15 cellular contexts compared by ENCODE assay signal in the genomic region with DNA sequence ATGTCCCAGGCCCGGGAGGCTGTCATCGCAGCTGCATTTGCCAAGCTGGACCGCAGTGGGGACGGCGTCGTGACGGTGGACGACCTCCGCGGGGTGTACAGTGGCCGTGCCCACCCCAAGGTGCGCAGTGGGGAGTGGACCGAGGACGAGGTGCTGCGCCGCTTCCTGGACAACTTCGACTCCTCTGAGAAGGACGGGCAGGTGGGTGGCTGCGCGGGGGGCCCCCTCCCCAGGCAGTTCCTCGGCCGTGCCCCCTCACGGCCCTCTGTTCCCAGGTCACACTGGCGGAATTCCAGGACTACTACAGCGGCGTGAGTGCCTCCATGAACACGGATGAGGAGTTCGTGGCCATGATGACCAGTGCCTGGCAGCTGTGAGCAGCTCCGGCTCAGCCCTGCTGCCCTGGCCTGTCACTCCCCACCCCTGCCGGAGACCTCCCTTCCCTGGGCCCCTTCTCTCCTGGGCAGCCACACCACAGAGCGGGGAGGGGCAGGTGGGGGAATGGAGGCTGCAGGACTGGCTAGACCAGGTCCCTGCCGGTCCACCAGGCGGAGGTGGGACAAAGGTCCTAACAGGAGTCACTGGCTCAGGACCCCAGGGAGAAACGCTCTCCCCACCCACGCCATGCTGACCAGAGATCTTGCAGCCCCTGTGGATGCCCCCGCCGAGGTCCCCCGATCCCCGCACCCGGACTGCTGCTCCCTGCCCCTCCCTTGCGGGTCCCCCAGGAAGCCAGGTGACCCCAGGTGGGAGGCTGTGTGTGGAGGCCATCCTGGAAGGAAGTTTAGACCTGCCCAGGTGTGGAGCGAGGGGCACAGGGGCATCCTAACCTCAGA. TPM values are rescaled to one million over a fixed set of nuclear protein-coding genes. Genes with fewer than 3 reads are reported as not detected.
DNase-seq lines count a peak whose midpoint lies in the region; ATAC-seq and TF ChIP-seq lines count a peak whose summit lies in the region.
"Had no signal": no experiment of that assay in that cellular context is flagged by ENCODE, and none has a peak within 500 bp of the region (broad histone marks: within the 10 kb centered on the region; RNA-seq: fewer than 3 reads in every experiment).

No MANE protein-coding gene starts in this region.

- peak overlapping the region in 1 of 2 experiments; percentile 48 for H3K18ac ChIP-seq in mesenchymal stem cell (ENCODE audit: low read depth in 1 of 2, low read length in 2 of 2)

- H3K9me3 ChIP-seq in mesenchymal stem cell (ENCODE audit: control insufficient read depth, low read length) (no peaks in the 10 kb centered on the region), tibial nerve (no peaks in the 10 kb centered on the region)

- peak; percentile 38 for ATAC-seq in Right ventricle myocardium superior (ENCODE audit: poor library complexity)
- no peak for ATAC-seq in HG02852 (IDR thresholded peaks at IDR 0.05; ENCODE audit: unreplicated experiment)
- ATAC-seq: activated CD4-positive, alpha-beta T cell treated with anti-CD3 and anti-CD28 coated beads for 36 hours; effector memory CD8-positive, alpha-beta T cell had no signal

- H3K4ac ChIP-seq in mesenchymal stem cell (ENCODE audit: low read depth in 1 of 2, low read length in 2 of 2): no peak overlapping the region

- H3K36me3 ChIP-seq in mesenchymal stem cell (ENCODE audit: control insufficient read depth in 1 of 2, insufficient read depth in 2 of 2, low read depth in 1 of 2, low read length in 2 of 2) (peaks cover 42 to 75% of the 10 kb centered on the region in 2 experiments), tibial nerve (peaks cover 0 to 66% (median 17%) of the 10 kb centered on the region in 3 donors)

- no peak overlapping the region for H3K9ac ChIP-seq in mesenchymal stem cell (ENCODE audit: low read length)
- H3K9ac ChIP-seq: parathyroid adenoma had no signal

- H3K4me3 ChIP-seq in mesenchymal stem cell (ENCODE audit: insufficient read depth in 1 of 2, low read depth in 1 of 2, low read length in 2 of 2) (no peak overlapping the region), tibial nerve (peak overlapping the region in 2 of 4 donors; percentile 5 to 30)

- no peak for TF ChIP-seq POLR2A in tibial nerve (IDR thresholded peaks at IDR 0.05)

- TF ChIP-seq CTCF in tibial nerve (IDR thresholded peaks at IDR 0.05): no peak

- no peak overlapping the region for H2BK5ac ChIP-seq in mesenchymal stem cell (ENCODE audit: low read depth, low read length, poor library complexity, severe bottlenecking)

- TF ChIP-seq RAD21 in Ishikawa (IDR thresholded peaks at IDR 0.05; ENCODE audit: low read depth): no peak

- no peak for DNase-seq in Right ventricle myocardium superior
- no peak for DNase-seq in mesenchymal stem cell
- DNase-seq in tibial nerve (ENCODE audit: low spot score in 2 of 2): no peak
- no peak for DNase-seq in globus pallidus (ENCODE audit: low spot score)
- DNase-seq in OCI-M2 (lab: John Stamatoyannopoulos, UW; ENCODE audit: unreplicated experiment): no peak
- no peak for DNase-seq in AG08396 (ENCODE audit: low spot score)
- DNase-seq: activated CD4-positive, alpha-beta T cell treated with anti-CD3 and anti-CD28 coated beads for 36 hours; effector memory CD8-positive, alpha-beta T cell; NCI-H2107; SHP77 had no signal

- H3K79me1 ChIP-seq in mesenchymal stem cell (replicated peaks; ENCODE audit: low read length, poor library complexity, severe bottlenecking): peaks cover 24% of the 10 kb centered on the region

- H3K4me1 ChIP-seq in mesenchymal stem cell (ENCODE audit: control insufficient read depth, insufficient read depth, low read depth, low read length): peaks cover 19% of the 10 kb centered on the region
- peaks cover 0 to 49% (median 26%) of the 10 kb centered on the region in 4 donors for H3K4me1 ChIP-seq in tibial nerve

- H4K8ac ChIP-seq in mesenchymal stem cell (ENCODE audit: low read length): no peak overlapping the region

- H2BK15ac ChIP-seq in mesenchymal stem cell (ENCODE audit: low read depth, poor library complexity, severe bottlenecking): no peak overlapping the region

- H4K91ac ChIP-seq in mesenchymal stem cell (ENCODE audit: low read length): peak overlapping the region; percentile 44

- no peak overlapping the region for H3K23ac ChIP-seq in mesenchymal stem cell (ENCODE audit: low read length in 2 of 2)

- H2AK5ac ChIP-seq in mesenchymal stem cell (ENCODE audit: low read length, severe bottlenecking): no peak overlapping the region

- H2AFZ ChIP-seq in mesenchymal stem cell (ENCODE audit: low read depth, low read length): no peak overlapping the region
- H2AFZ ChIP-seq: parathyroid adenoma had no signal

- TF ChIP-seq EP300 in Ishikawa (IDR thresholded peaks at IDR 0.05; ENCODE audit: borderline replicate concordance): peak; percentile 35; the same call in 1 of the 2 replicates
- no peak for TF ChIP-seq EP300 in tibial nerve (IDR thresholded peaks at IDR 0.05)

- 95% methylated on average over 39 of the region's 42 CpGs for WGBS in mesenchymal stem cell
- WGBS in tibial nerve, 2 donors: 85 to 91% methylated on average over 21 to 42 of the region's 42 CpGs

- no peak overlapping the region for H3K14ac ChIP-seq in mesenchymal stem cell (ENCODE audit: low read length in 2 of 2)

- no peak overlapping the region for H3K4me2 ChIP-seq in mesenchymal stem cell (ENCODE audit: low read length, poor library complexity, severe bottlenecking)

- intact Hi-C loops in Right ventricle myocardium superior (cut with DNase I): no loop called here

- H2BK120ac ChIP-seq in mesenchymal stem cell (ENCODE audit: low read depth, low read length): no peak overlapping the region

- H3K27ac ChIP-seq in mesenchymal stem cell (ENCODE audit: low read length, poor library complexity, severe bottlenecking) (no peak overlapping the region), tibial nerve (peak overlapping the region; percentile 46 to 95 (median 77))
- H3K27ac ChIP-seq: parathyroid adenoma had no signal

- no peaks in the 10 kb centered on the region for H3K27me3 ChIP-seq in mesenchymal stem cell (ENCODE audit: control insufficient read depth in 1 of 2, insufficient read depth in 1 of 2, low read length in 2 of 2)
- no peaks in the 10 kb centered on the region for H3K27me3 ChIP-seq in tibial nerve

- H2BK12ac ChIP-seq in mesenchymal stem cell (ENCODE audit: low read length in 2 of 2): peak overlapping the region in 1 of 2 experiments; percentile 10

TF ChIP-seq in Ishikawa, 13 proteins besides CTCF, POLR2A, EP300 and RAD21:
- TF ChIP-seq ZBTB7A (IDR thresholded peaks at IDR 0.05; ENCODE audit: low read depth) (peak; percentile 86; the same call in 1 of the 2 replicates), TCF12 (IDR thresholded peaks at IDR 0.05; ENCODE audit: low read depth) (no peak), YY1 (IDR thresholded peaks at IDR 0.05; ENCODE audit: low read depth) (0 out of 2 replicates have a peak, but pooled peaks have one; percentile 23)
- TF ChIP-seq, protein P1, sequence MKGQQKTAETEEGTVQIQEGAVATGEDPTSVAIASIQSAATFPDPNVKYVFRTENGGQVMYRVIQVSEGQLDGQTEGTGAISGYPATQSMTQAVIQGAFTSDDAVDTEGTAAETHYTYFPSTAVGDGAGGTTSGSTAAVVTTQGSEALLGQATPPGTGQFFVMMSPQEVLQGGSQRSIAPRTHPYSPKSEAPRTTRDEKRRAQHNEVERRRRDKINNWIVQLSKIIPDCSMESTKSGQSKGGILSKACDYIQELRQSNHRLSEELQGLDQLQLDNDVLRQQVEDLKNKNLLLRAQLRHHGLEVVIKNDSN (IDR thresholded peaks at IDR 0.05): no peak
- TF ChIP-seq, protein P2, sequence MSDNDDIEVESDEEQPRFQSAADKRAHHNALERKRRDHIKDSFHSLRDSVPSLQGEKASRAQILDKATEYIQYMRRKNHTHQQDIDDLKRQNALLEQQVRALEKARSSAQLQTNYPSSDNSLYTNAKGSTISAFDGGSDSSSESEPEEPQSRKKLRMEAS (IDR thresholded peaks at IDR 0.05): 0 out of 2 replicates have a peak, but pooled peaks have one; percentile 14

RNA-seq across cellular contexts. Expression of a gene that starts 1.1 kb away (rescaled TPM):
- total RNA-seq in Right ventricle myocardium superior (3.4 TPM), tibial nerve (10 to 100 TPM; 67.5 to 95.0 (median 77.4) TPM)
- 2.4 TPM for polyA plus RNA-seq in mesenchymal stem cell (2013, experiment 1 of 2)
- 2.3 TPM for polyA plus RNA-seq in mesenchymal stem cell (2013, experiment 2 of 2)

RNA-seq across cellular contexts. Expression of a gene that starts 10.5 kb away (rescaled TPM):
- total RNA-seq in Right ventricle myocardium superior (2.1 TPM), tibial nerve (10 to 100 TPM in 3 of 4 donors, 1 to 10 TPM in 1; 8.3 to 16.7 (median 13.9) TPM)
- 3.1 TPM for polyA plus RNA-seq in mesenchymal stem cell (2013, experiment 1 of 2)
- 2.4 TPM for polyA plus RNA-seq in mesenchymal stem cell (2013, experiment 2 of 2)

RNA-seq across cellular contexts. Expression of a gene that starts 11.6 kb away (rescaled TPM):
- total RNA-seq in Right ventricle myocardium superior (606 TPM), tibial nerve (100 to 1,000 TPM; 184 to 350 (median 216) TPM)
- 338 TPM for polyA plus RNA-seq in mesenchymal stem cell (2013, experiment 1 of 2)
- 347 TPM for polyA plus RNA-seq in mesenchymal stem cell (2013, experiment 2 of 2)

RNA-seq across cellular contexts. Expression of a gene that starts 44.8 kb away (rescaled TPM):
- total RNA-seq in Right ventricle myocardium superior: not detected
- polyA plus RNA-seq in mesenchymal stem cell (2013, experiment 1 of 2): not detected
- polyA plus RNA-seq in mesenchymal stem cell (2013, experiment 2 of 2): not detected
- total RNA-seq in tibial nerve: not detected
- total RNA-seq: fibroblast of villous mesenchyme; T-helper 2 cell treated with Interferon-gamma antibody and Interleukin-4, amounts not matched to agents 100 ng/mL and 5 ng/mL, for 36 hours had no signal

Comparison
In these comparisons a context has a peak if more than half of its experiments do, and no peak if none do; other contexts are left out.
1. RNA of a gene that starts 1.1 kb away (total RNA-seq): 67.5 to 95.0 TPM in tibial nerve; 3.4 TPM in Right ventricle myocardium superior (single experiment); every median in the first group is over 10 times any median in the second.